In genomic region chr4:142823796-142824195, GRCh38 we compare ENCODE assay signal across 14 cellular contexts. TPM values are rescaled to one million over a fixed set of nuclear protein-coding genes. Genes with fewer than 3 reads are reported as not detected.
A peak's percentile ranks its signal among the peaks of the same experiment; 100 is the strongest.
DNase-seq lines count a peak whose midpoint lies in the region; ATAC-seq, FAIRE-seq and TF ChIP-seq lines count a peak whose summit lies in the region.
"Had no signal": no experiment of that assay in that cellular context is flagged by ENCODE, and none has a peak within 500 bp of the region (broad histone marks: within the 10 kb centered on the region; RNA-seq: fewer than 3 reads in every experiment).

No MANE protein-coding gene starts in this region.

- no peak overlapping the region for H3K27ac Mint-ChIP-seq in activated CD8-positive, alpha-beta T cell treated with anti-CD3 and anti-CD28 coated beads for 36 hours
- no peak overlapping the region for H3K27ac Mint-ChIP-seq in activated CD8-positive, alpha-beta T cell treated with anti-CD3 and anti-CD28 coated beads, Interleukin-2, amount 10 ng/mL, durations not matched to agents 7 days and 5 days
- peak overlapping the region; percentile 88 to 96 for H3K27ac Mint-ChIP-seq in activated naive CD4-positive, alpha-beta T cell treated with anti-CD3 and anti-CD28 coated beads, Interleukin-2, amount 50 U/mL, for 72 hours
- H3K27ac Mint-ChIP-seq: B cell; CD4-positive, alpha-beta T cell had no signal

- H3K36me3 Mint-ChIP-seq in activated CD8-positive, alpha-beta T cell treated with anti-CD3 and anti-CD28 coated beads for 36 hours (ENCODE audit: low read depth): no peaks in the 10 kb centered on the region
- no peaks in the 10 kb centered on the region for H3K36me3 Mint-ChIP-seq in activated CD8-positive, alpha-beta T cell treated with anti-CD3 and anti-CD28 coated beads, Interleukin-2, amount 10 ng/mL, durations not matched to agents 7 days and 5 days (ENCODE audit: low read depth)
- H3K36me3 Mint-ChIP-seq in activated naive CD4-positive, alpha-beta T cell treated with anti-CD3 and anti-CD28 coated beads, Interleukin-2, amount 50 U/mL, for 72 hours: peaks cover 16 to 42% of the 10 kb centered on the region in 2 donors

- peaks cover 4% of the 10 kb centered on the region for H3K27me3 Mint-ChIP-seq in activated CD8-positive, alpha-beta T cell treated with anti-CD3 and anti-CD28 coated beads for 36 hours
- H3K27me3 Mint-ChIP-seq in activated CD8-positive, alpha-beta T cell treated with anti-CD3 and anti-CD28 coated beads, Interleukin-2, amount 10 ng/mL, durations not matched to agents 7 days and 5 days (ENCODE audit: low read depth): peaks cover under 1% of the 10 kb centered on the region
- H3K27me3 Mint-ChIP-seq: CD4-positive, alpha-beta T cell had no signal

- CTCF ChIA-PET in activated CD8-positive, alpha-beta T cell treated with anti-CD3 and anti-CD28 coated beads for 36 hours (lab: Charles Lee): interaction anchor here (1.0 to 1.4 kb wide), 4 partner anchors 11 to 697 kb away, joined by 3 read pairs; no protein-coding TSS in a partner anchor
- CTCF ChIA-PET in activated CD8-positive, alpha-beta T cell treated with anti-CD3 and anti-CD28 coated beads, Interleukin-2, amount 10 ng/mL, durations not matched to agents 7 days and 5 days (lab: Charles Lee): no interaction called here

- intact Hi-C loops in activated CD8-positive, alpha-beta T cell treated with anti-CD3 and anti-CD28 coated beads for 36 hours (cut with micrococcal nuclease): no loop called here

- no peak overlapping the region for H3K4me3 Mint-ChIP-seq in activated CD8-positive, alpha-beta T cell treated with anti-CD3 and anti-CD28 coated beads for 36 hours
- no peak overlapping the region for H3K4me3 Mint-ChIP-seq in activated CD8-positive, alpha-beta T cell treated with anti-CD3 and anti-CD28 coated beads, Interleukin-2, amount 10 ng/mL, durations not matched to agents 7 days and 5 days
- H3K4me3 Mint-ChIP-seq: B cell; CD4-positive, alpha-beta T cell had no signal

- FAIRE-seq in HTR-8/SVneo (lab: Jason Lieb, UNC): peak; percentile 9
- FAIRE-seq: HepG2 had no signal

- POLR2A ChIA-PET in activated CD8-positive, alpha-beta T cell treated with anti-CD3 and anti-CD28 coated beads for 36 hours (lab: Charles Lee): no interaction called here
- POLR2A ChIA-PET in activated CD8-positive, alpha-beta T cell treated with anti-CD3 and anti-CD28 coated beads, Interleukin-2, amount 10 ng/mL, durations not matched to agents 7 days and 5 days (lab: Charles Lee): interaction anchor here (0.8 kb wide), 1 partner anchor 72 kb away, joined by 3 read pairs; no protein-coding TSS in a partner anchor

- no peak for TF ChIP-seq CTCF in activated CD8-positive, alpha-beta T cell treated with anti-CD3 and anti-CD28 coated beads for 36 hours (IDR thresholded peaks at IDR 0.05)

- H3K9me3 Mint-ChIP-seq in activated CD8-positive, alpha-beta T cell treated with anti-CD3 and anti-CD28 coated beads for 36 hours: peaks cover 3% of the 10 kb centered on the region
- H3K9me3 Mint-ChIP-seq in activated CD8-positive, alpha-beta T cell treated with anti-CD3 and anti-CD28 coated beads, Interleukin-2, amount 10 ng/mL, durations not matched to agents 7 days and 5 days (ENCODE audit: insufficient read depth): no peaks in the 10 kb centered on the region
- H3K9me3 Mint-ChIP-seq in activated naive CD4-positive, alpha-beta T cell treated with anti-CD3 and anti-CD28 coated beads, Interleukin-2, amount 50 U/mL, for 72 hours: peaks cover 7 to 22% of the 10 kb centered on the region in 2 donors
- H3K9me3 Mint-ChIP-seq: CD4-positive, alpha-beta T cell had no signal

- ATAC-seq in activated CD8-positive, alpha-beta T cell treated with anti-CD3 and anti-CD28 coated beads for 36 hours: peak; percentile 32
- ATAC-seq in activated CD8-positive, alpha-beta T cell treated with anti-CD3 and anti-CD28 coated beads, Interleukin-2, amount 10 ng/mL, durations not matched to agents 7 days and 5 days: no peak
- peak; percentile 67 to 77 for ATAC-seq in activated naive CD4-positive, alpha-beta T cell treated with anti-CD3 and anti-CD28 coated beads, Interleukin-2, amount 50 U/mL, for 72 hours
- ATAC-seq in stimulated activated naive CD8-positive, alpha-beta T cell treated with anti-CD3 and anti-CD28 coated beads, Interleukin-15, Interleukin-2, amounts not matched to agents 100 U/mL and 50 U/mL, for 24 hours: peak; percentile 57
- ATAC-seq in HG02763 (IDR thresholded peaks at IDR 0.05; ENCODE audit: unreplicated experiment): no peak
- ATAC-seq: HepG2 had no signal

- peaks cover 9% of the 10 kb centered on the region for H3K4me1 Mint-ChIP-seq in activated CD8-positive, alpha-beta T cell treated with anti-CD3 and anti-CD28 coated beads for 36 hours (ENCODE audit: low read depth)
- H3K4me1 Mint-ChIP-seq in activated CD8-positive, alpha-beta T cell treated with anti-CD3 and anti-CD28 coated beads, Interleukin-2, amount 10 ng/mL, durations not matched to agents 7 days and 5 days (ENCODE audit: low read depth): no peaks in the 10 kb centered on the region
- H3K4me1 Mint-ChIP-seq: B cell had no signal

- no peak for DNase-seq in activated CD8-positive, alpha-beta T cell treated with anti-CD3 and anti-CD28 coated beads for 36 hours
- DNase-seq in activated CD8-positive, alpha-beta T cell treated with anti-CD3 and anti-CD28 coated beads, Interleukin-2, amount 10 ng/mL, durations not matched to agents 7 days and 5 days: no peak
- no peak for DNase-seq in activated naive CD4-positive, alpha-beta T cell treated with anti-CD3 and anti-CD28 coated beads, Interleukin-2, amount 50 U/mL, for 72 hours (ENCODE audit: low spot score in 2 of 2)
- no peak for DNase-seq in activated naive CD4-positive, alpha-beta T cell treated with Interleukin-2 at 50 U/mL for 16 hours
- DNase-seq in HTR-8/SVneo (ENCODE audit: insufficient read length, low spot score): no peak
- DNase-seq in stimulated activated naive CD8-positive, alpha-beta T cell treated with anti-CD3 and anti-CD28 coated beads, Interleukin-15, Interleukin-2, amounts not matched to agents 100 U/mL and 50 U/mL, for 24 hours: no peak
- DNase-seq in 8988T: no peak
- DNase-seq: C1 segment of cervical spinal cord; Calu3; CD4-positive, alpha-beta T cell; DMS 273 treated with DMSO at 0.1 percent for 48 hours had no signal

RNA-seq across cellular contexts. Expression of gene INPP4B, which starts 22.3 kb away (rescaled TPM):
- 10 to 100 TPM; 46.1 to 46.9 TPM for total RNA-seq in activated CD8-positive, alpha-beta T cell treated with anti-CD3 and anti-CD28 coated beads for 36 hours
- 10 to 100 TPM; 43.7 to 44.7 TPM for total RNA-seq in activated CD8-positive, alpha-beta T cell treated with anti-CD3 and anti-CD28 coated beads, Interleukin-2, amount 10 ng/mL, durations not matched to agents 7 days and 5 days
- total RNA-seq in activated naive CD4-positive, alpha-beta T cell treated with anti-CD3 and anti-CD28 coated beads, Interleukin-2, amount 50 U/mL, for 72 hours: 10 to 100 TPM; 63.9 to 81.3 TPM
- total RNA-seq: B cell, HepG2 had no signal

Comparison
In these comparisons a context has a peak if more than half of its experiments do, and no peak if none do; other contexts are left out.
1. ATAC-seq: peak in activated CD8-positive, alpha-beta T cell treated with anti-CD3 and anti-CD28 coated beads for 36 hours (single experiment), activated naive CD4-positive, alpha-beta T cell treated with anti-CD3 and anti-CD28 coated beads, Interleukin-2, amount 50 U/mL, for 72 hours (2 of 2) and stimulated activated naive CD8-positive, alpha-beta T cell treated with anti-CD3 and anti-CD28 coated beads, Interleukin-15, Interleukin-2, amounts not matched to agents 100 U/mL and 50 U/mL, for 24 hours (single experiment); none in activated CD8-positive, alpha-beta T cell treated with anti-CD3 and anti-CD28 coated beads, Interleukin-2, amount 10 ng/mL, durations not matched to agents 7 days and 5 days (single experiment) and HG02763 (single experiment).
2. H3K27ac Mint-ChIP-seq: peak in activated naive CD4-positive, alpha-beta T cell treated with anti-CD3 and anti-CD28 coated beads, Interleukin-2, amount 50 U/mL, for 72 hours (2 of 2); none in activated CD8-positive, alpha-beta T cell treated with anti-CD3 and anti-CD28 coated beads for 36 hours (single experiment) and activated CD8-positive, alpha-beta T cell treated with anti-CD3 and anti-CD28 coated beads, Interleukin-2, amount 10 ng/mL, durations not matched to agents 7 days and 5 days (single experiment).